Comparison of ENCODE assay signal across 13 cellular contexts in genomic region chr1:86207323-86207722, GRCh38. TPM values are rescaled to one million over a fixed set of nuclear protein-coding genes. Genes with fewer than 3 reads are reported as not detected.
A peak's percentile ranks its signal among the peaks of the same experiment; 100 is the strongest.
DNase-seq lines count a peak whose midpoint lies in the region; ATAC-seq and TF ChIP-seq lines count a peak whose summit lies in the region.
"Had no signal": no experiment of that assay in that cellular context is flagged by ENCODE, and none has a peak within 500 bp of the region (broad histone marks: within the 10 kb centered on the region; RNA-seq: fewer than 3 reads in every experiment).

No MANE protein-coding gene starts in this region.

- DNase-seq in A172 (ENCODE audit: low spot score) (peak; percentile 76), H4 (ENCODE audit: low spot score) (peak; percentile 95), RWPE1 (ENCODE audit: low spot score) (peak; percentile 36), foreskin keratinocyte (peak; percentile 33 to 69), immature natural killer cell (no peak), NCI-H128 (lab: John Stamatoyannopoulos, UW; ENCODE audit: unreplicated experiment) (no peak)
- DNase-seq: activated CD8-positive, alpha-beta memory T cell treated with anti-CD3 and anti-CD28 coated beads, Interleukin-2, amount 50 U/mL, for 48 hours; C1 segment of cervical spinal cord; cortex of kidney; NCI-H2081 treated with DMSO at 0.1 percent for 48 hours had no signal

- POLR2A ChIA-PET in RWPE1 (lab: Yijun Ruan, JAX; ENCODE audit: low non-redundant PET), result no interaction called here

- no peak overlapping the region for H3K4me3 Mint-ChIP-seq in immature natural killer cell

- CTCF ChIA-PET in RWPE1 (lab: Yijun Ruan, JAX), result no interaction called here

- no peaks in the 10 kb centered on the region for H3K27me3 Mint-ChIP-seq in immature natural killer cell (ENCODE audit: low read depth in 3 of 3)

- H3K4me1 ChIP-seq in foreskin keratinocyte, result no peaks in the 10 kb centered on the region
- H3K4me1 ChIP-seq: prostate gland had no signal

- no peaks in the 10 kb centered on the region for H3K4me1 Mint-ChIP-seq in immature natural killer cell

- H3K27me3 ChIP-seq in foreskin keratinocyte, result no peaks in the 10 kb centered on the region

- TF ChIP-seq CTCF in RWPE1 (conservative IDR thresholded peaks at IDR 0.05; ENCODE audit: low read depth) (no peak), foreskin keratinocyte (conservative IDR thresholded peaks at IDR 0.05) (no peak)

- no peak overlapping the region for H3K27ac Mint-ChIP-seq in immature natural killer cell

- ATAC-seq in foreskin keratinocyte, result peak; percentile 70
- ATAC-seq in GM21528 (IDR thresholded peaks at IDR 0.05; ENCODE audit: low FRiP score, unreplicated experiment), result no peak
- ATAC-seq in GM19452 (IDR thresholded peaks at IDR 0.05; ENCODE audit: unreplicated experiment), result no peak

- H3K27ac ChIP-seq in RWPE1, result no peak overlapping the region
- H3K27ac ChIP-seq in foreskin keratinocyte, result no peak overlapping the region
- H3K27ac ChIP-seq: prostate gland had no signal

- H3K36me3 Mint-ChIP-seq in immature natural killer cell, result no peaks in the 10 kb centered on the region

- no peaks in the 10 kb centered on the region for H3K9me3 Mint-ChIP-seq in immature natural killer cell

RNA-seq across cellular contexts. Expression of gene COL24A1, which starts 50.8 kb away (rescaled TPM):
- 0.03 and 0.07 TPM in 2 replicates for total RNA-seq in A172 (2014; rRNA removed; shearing (Covaris generic))
- total RNA-seq in H4 (2014; rRNA removed; shearing (Covaris generic)), result 0.78 and 0.91 TPM in 2 replicates
- total RNA-seq in foreskin keratinocyte, result 0.04 and 0.17 TPM in 2 replicates
- polyA plus RNA-seq in foreskin keratinocyte (0.02 and 0.06 TPM in 2 replicates), immature natural killer cell (under 1 TPM in 1 of 3 donors, not detected in 2; 0.09 TPM)

Comparison
In these comparisons a context has a peak if more than half of its experiments do, and no peak if none do; other contexts are left out.
1. DNase-seq: peak in A172 (single experiment), H4 (single experiment), RWPE1 (single experiment) and foreskin keratinocyte (2 of 2); none in immature natural killer cell (0 of 3) and NCI-H128 (single experiment).